23 cellular contexts compared by ENCODE assay signal in the genomic region with DNA sequence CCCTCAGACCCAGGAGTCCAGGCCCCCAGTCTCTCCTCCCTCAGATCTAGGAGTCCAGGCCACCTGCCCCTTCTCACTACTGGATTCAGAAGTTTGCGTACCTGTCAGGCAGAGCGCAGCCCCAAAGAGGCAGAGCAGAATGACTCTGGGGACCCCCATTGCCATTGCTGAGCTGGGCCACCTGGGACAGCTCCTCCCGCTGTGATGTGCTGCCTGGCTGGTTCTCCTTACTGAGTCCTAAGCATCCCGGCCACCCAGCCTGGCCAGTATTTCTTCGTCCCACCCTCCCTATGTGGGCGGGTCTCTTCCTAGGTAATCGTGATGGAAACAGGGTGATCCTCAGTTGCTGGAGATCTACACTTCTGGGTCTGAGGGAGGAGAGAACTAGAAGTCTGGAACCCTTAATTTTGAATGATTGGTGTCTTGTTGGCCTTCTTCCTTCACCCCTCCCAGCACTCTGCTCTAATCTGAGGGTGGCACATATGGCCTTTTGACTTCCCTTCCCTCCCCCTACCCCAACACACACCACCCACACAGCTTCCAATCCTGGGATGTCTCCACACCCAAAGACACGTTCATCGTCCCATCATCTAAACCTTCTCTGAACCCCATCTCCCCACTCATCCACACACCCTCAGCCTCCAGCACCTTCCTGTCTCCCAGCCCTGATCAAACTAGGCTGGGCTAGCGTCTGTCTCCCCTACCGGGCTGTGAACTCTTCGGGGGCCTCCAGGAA. TPM values are rescaled to one million over a fixed set of nuclear protein-coding genes. Genes with fewer than 3 reads are reported as not detected.
DNase-seq lines count a peak whose midpoint lies in the region; ATAC-seq, FAIRE-seq and TF ChIP-seq lines count a peak whose summit lies in the region.
"Had no signal": no experiment of that assay in that cellular context is flagged by ENCODE, and none has a peak within 500 bp of the region (broad histone marks: within the 10 kb centered on the region; RNA-seq: fewer than 3 reads in every experiment).

A gene with protein sequence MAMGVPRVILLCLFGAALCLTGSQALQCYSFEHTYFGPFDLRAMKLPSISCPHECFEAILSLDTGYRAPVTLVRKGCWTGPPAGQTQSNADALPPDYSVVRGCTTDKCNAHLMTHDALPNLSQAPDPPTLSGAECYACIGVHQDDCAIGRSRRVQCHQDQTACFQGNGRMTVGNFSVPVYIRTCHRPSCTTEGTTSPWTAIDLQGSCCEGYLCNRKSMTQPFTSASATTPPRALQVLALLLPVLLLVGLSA (minus strand): TSS at position 232 of the 736 bp plus-strand sequence. CDS start 67 bp downstream, at position 165.

- WGBS in testis, 2 donors, result 56 to 71% methylated on average over 9 to 12 of the region's 12 CpGs
- WGBS in trophoblast cell (ENCODE audit: extremely low coverage, insufficient coverage, insufficient read length), result no CpG with 5 or more reads among the region's 12 CpGs
- 43 to 58% methylated on average over 12 of the region's 12 CpGs for WGBS in pancreas, 2 donors

- no peak within 1 kb of the TSS for H3K4me3 Mint-ChIP-seq in T-helper 17 cell

- no peaks in the 10 kb centered on the region for H3K79me1 ChIP-seq in trophoblast cell (ENCODE audit: low read length)

- no peaks in the 10 kb centered on the region for H3K79me2 ChIP-seq in trophoblast cell (ENCODE audit: control insufficient read depth, insufficient read depth, low read length, poor library complexity)

- no peak within 1 kb of the TSS for H4K8ac ChIP-seq in trophoblast cell (ENCODE audit: low read depth, low read length)

- TF ChIP-seq POLR2A in testis (IDR thresholded peaks at IDR 0.05), result no peak

- H2BK12ac ChIP-seq in trophoblast cell (ENCODE audit: low read length), result no peak within 1 kb of the TSS

- POLR2A ChIA-PET in HEK293 (lab: Yijun Ruan, JAX), result interaction anchor here (1.8 kb wide), 1 partner anchor 25 kb away, joined by 4 read pairs; a partner anchor contains a TSS

- H3K36me3 ChIP-seq in HEK293 (ENCODE audit: control insufficient read depth in 2 of 2, insufficient read depth in 1 of 2, low read length in 2 of 2) (no peaks in the 10 kb centered on the region; a peak in 1 of 3 replicates), testis (ENCODE audit: low read depth, missing control alignments) (no peaks in the 10 kb centered on the region), trophoblast cell (ENCODE audit: control insufficient read depth in 1 of 2, insufficient read depth in 2 of 2, low read length in 2 of 2) (no peaks in the 10 kb centered on the region), pancreas (no peaks in the 10 kb centered on the region), left ventricle myocardium inferior (no peaks in the 10 kb centered on the region)
- H3K36me3 ChIP-seq: HAP-1, MG63, SJCRH30 had no signal

- H2BK120ac ChIP-seq in trophoblast cell (ENCODE audit: insufficient read depth, low read length, poor library complexity), result no peak within 1 kb of the TSS

- peaks cover 3% of the 10 kb centered on the region for H3K9me3 ChIP-seq in HEK293 (ENCODE audit: control insufficient read depth, insufficient read depth, low read depth, low read length)
- H3K9me3 ChIP-seq in T-helper 17 cell (ENCODE audit: control insufficient read depth, low read length, poor library complexity, severe bottlenecking), result no peaks in the 10 kb centered on the region
- no peaks in the 10 kb centered on the region for H3K9me3 ChIP-seq in testis
- H3K9me3 ChIP-seq in trophoblast cell (ENCODE audit: insufficient read depth, low read depth, low read length), result peaks cover 6% of the 10 kb centered on the region
- H3K9me3 ChIP-seq in pancreas, result no peaks in the 10 kb centered on the region
- no peaks in the 10 kb centered on the region for H3K9me3 ChIP-seq in left ventricle myocardium inferior (replicated peaks)
- H3K9me3 ChIP-seq: HAP-1, MG63, SJCRH30 had no signal

- no peak within 1 kb of the TSS for H3K4me3 ChIP-seq in HEK293 (ENCODE audit: low read depth, low read length)
- H3K4me3 ChIP-seq in testis, result no peak within 1 kb of the TSS
- no peak within 1 kb of the TSS for H3K4me3 ChIP-seq in trophoblast cell (ENCODE audit: low read depth, low read length)
- no peak within 1 kb of the TSS for H3K4me3 ChIP-seq in pancreas
- no peak within 1 kb of the TSS for H3K4me3 ChIP-seq in left ventricle myocardium inferior
- H3K4me3 ChIP-seq: HAP-1, MG63, PC-9, SJCRH30 had no signal

- H3K27me3 ChIP-seq in testis, result no peaks in the 10 kb centered on the region
- peaks cover 2% of the 10 kb centered on the region for H3K27me3 ChIP-seq in trophoblast cell (ENCODE audit: insufficient read depth, low read length)
- H3K27me3 ChIP-seq in pancreas, result no peaks in the 10 kb centered on the region
- peaks cover 30% of the 10 kb centered on the region for H3K27me3 ChIP-seq in left ventricle myocardium inferior (ENCODE audit: low read depth)
- H3K27me3 ChIP-seq: MG63, SJCRH30 had no signal

- peaks cover 22% of the 10 kb centered on the region for H3K4me1 Mint-ChIP-seq in T-helper 17 cell

- H2AK5ac ChIP-seq in trophoblast cell (ENCODE audit: low read length), result no peak within 1 kb of the TSS

- H4K12ac ChIP-seq in trophoblast cell (ENCODE audit: low read depth, low read length), result no peak within 1 kb of the TSS

- H3K23ac ChIP-seq in trophoblast cell (ENCODE audit: low read length), result no peak within 1 kb of the TSS

- ATAC-seq in T-helper 17 cell, result no peak
- no peak for ATAC-seq in esophagus mucosa
- no peak for ATAC-seq in pancreas

- H3K9ac ChIP-seq in trophoblast cell (ENCODE audit: low read length), result no peak within 1 kb of the TSS

- no peak within 1 kb of the TSS for H4K91ac ChIP-seq in trophoblast cell (ENCODE audit: low read depth, low read length)

- H3K4ac ChIP-seq in trophoblast cell (ENCODE audit: low read depth, low read length), result no peak within 1 kb of the TSS

- H3K27ac ChIP-seq in HEK293 (ENCODE audit: extremely low read depth, low read depth, low read length), result no peak within 1 kb of the TSS
- H3K27ac ChIP-seq in testis, result no peak within 1 kb of the TSS
- no peak within 1 kb of the TSS for H3K27ac ChIP-seq in trophoblast cell (ENCODE audit: low read depth, low read length)
- no peak within 1 kb of the TSS for H3K27ac ChIP-seq in pancreas
- H3K27ac ChIP-seq in left ventricle myocardium inferior (replicated peaks), result no peak within 1 kb of the TSS
- H3K27ac ChIP-seq: C4-2B, HL-60, PC-9, SJCRH30 had no signal

- no peak within 1 kb of the TSS for H3K14ac ChIP-seq in trophoblast cell (ENCODE audit: low read length)

- intact Hi-C loops in testis (cut with DNase I; ENCODE audit: low total_unique reads), result no loop called here
- intact Hi-C loops in pancreas (cut with DNase I), result no loop called here
- intact Hi-C loops in left ventricle myocardium inferior (cut with micrococcal nuclease), result no loop called here

- no peaks in the 10 kb centered on the region for H3K36me3 Mint-ChIP-seq in T-helper 17 cell (ENCODE audit: low read depth)

- H3K4me2 ChIP-seq in trophoblast cell (ENCODE audit: low read length), result no peak within 1 kb of the TSS
- H3K4me2 ChIP-seq: PC-9 had no signal

- TF ChIP-seq CTCF in HEK293 (tag by site-specific recombination; IDR thresholded peaks at IDR 0.05), result no peak
- TF ChIP-seq CTCF in testis (IDR thresholded peaks at IDR 0.05), result no peak
- TF ChIP-seq CTCF in pancreas (IDR thresholded peaks at IDR 0.05), result no peak
- no peak for TF ChIP-seq CTCF in left ventricle myocardium inferior (IDR thresholded peaks at IDR 0.05; ENCODE audit: borderline replicate concordance)

- CTCF ChIA-PET in HEK293 (lab: Yijun Ruan, JAX), result interaction anchor here (0.9 to 1.0 kb wide), 2 partner anchors 13 to 43 kb away, joined by 3 to 4 read pairs; no protein-coding TSS in a partner anchor

- H2AFZ ChIP-seq in trophoblast cell (ENCODE audit: insufficient read depth, low read length, poor library complexity), result no peak within 1 kb of the TSS
- H2AFZ ChIP-seq: PC-9 had no signal

- H3K4me1 ChIP-seq in HEK293 (ENCODE audit: control insufficient read depth, insufficient read depth, low read length) (peaks cover 8% of the 10 kb centered on the region; the same call in 1 of the 2 replicates), testis (peaks cover 4% of the 10 kb centered on the region), trophoblast cell (ENCODE audit: control insufficient read depth in 1 of 2, insufficient read depth in 2 of 2, low read length in 2 of 2) (peaks cover 5 to 11% of the 10 kb centered on the region in 2 experiments), pancreas (no peaks in the 10 kb centered on the region), left ventricle myocardium inferior (peaks cover 17% of the 10 kb centered on the region)
- H3K4me1 ChIP-seq: SJCRH30 had no signal

- DNase-seq in T-helper 17 cell (no peak), testis (no peak), trophoblast cell (no peak), pancreas (no peak), left ventricle myocardium inferior (no peak)
- DNase-seq: ACHN, DMS79 treated with DMSO at 0.1 percent for 48 hours, IMR-90, Kasumi-1, MG63, NCI-H1092, NCI-H146, NCI-H2029 treated with DMSO at 0.1 percent for 48 hours, NCI-H2171, NCI-H526, PC-9, SJCRH30 had no signal

- no peak within 1 kb of the TSS for H2BK5ac ChIP-seq in trophoblast cell (ENCODE audit: low read depth, low read length, poor library complexity)

- peaks cover 9% of the 10 kb centered on the region for H3K27me3 Mint-ChIP-seq in T-helper 17 cell

- peak within 1 kb of the TSS; percentile 27 for H3K27ac Mint-ChIP-seq in T-helper 17 cell

- H3K18ac ChIP-seq in trophoblast cell (ENCODE audit: low read length), result no peak within 1 kb of the TSS

- FAIRE-seq in pancreas (lab: Jason Lieb, UNC), result no peak
- FAIRE-seq: HTR-8/SVneo had no signal

TF ChIP-seq in HEK293, 187 proteins besides CTCF, POLR2A, EP300 and RAD21 (continues in another document):
- TF ChIP-seq SCRT2 (tag by site-specific recombination; IDR thresholded peaks at IDR 0.05) (no peak), ZNF248 (tag by site-specific recombination; IDR thresholded peaks at IDR 0.05) (peak; percentile 57; the same call in 1 of the 2 replicates), ZNF624 (tag by site-specific recombination; IDR thresholded peaks at IDR 0.05) (no peak), ZFHX2 (tag by site-specific recombination; conservative IDR thresholded peaks at IDR 0.05) (peak; percentile 56), ZNF394 (tag by site-specific recombination; IDR thresholded peaks at IDR 0.05; ENCODE audit: borderline replicate concordance) (no peak), ZNF514 (tag by site-specific recombination; IDR thresholded peaks at IDR 0.05) (no peak)

RNA-seq across cellular contexts. Expression of the gene that starts here (rescaled TPM):
- under 1 TPM in 1 of 2 donors, not detected in 1; 0.45 TPM for total RNA-seq in T-helper 17 cell
- total RNA-seq in esophagus mucosa, result 18.0 TPM
- 10 to 100 TPM in 1 of 2 donors, 1 to 10 TPM in 1; 4.9 to 14.7 TPM for total RNA-seq in testis
- polyA plus RNA-seq in testis (ENCODE audit: insufficient read depth, low read depth, low replicate concordance), result 12.6 TPM
- 75.1 and 79.1 TPM in 2 replicates for polyA plus RNA-seq in trophoblast cell (2013)
- 1 to 10 TPM in 1 of 6 donors, under 1 TPM in 5; 0.09 to 1.2 (median 0.24) TPM for total RNA-seq in pancreas
- under 1 TPM; 0.42 to 0.49 TPM for polyA plus RNA-seq in pancreas
- 1.3 TPM for total RNA-seq in left ventricle myocardium inferior
